ENCODE assay signal across 8 cellular contexts in the genomic region with DNA sequence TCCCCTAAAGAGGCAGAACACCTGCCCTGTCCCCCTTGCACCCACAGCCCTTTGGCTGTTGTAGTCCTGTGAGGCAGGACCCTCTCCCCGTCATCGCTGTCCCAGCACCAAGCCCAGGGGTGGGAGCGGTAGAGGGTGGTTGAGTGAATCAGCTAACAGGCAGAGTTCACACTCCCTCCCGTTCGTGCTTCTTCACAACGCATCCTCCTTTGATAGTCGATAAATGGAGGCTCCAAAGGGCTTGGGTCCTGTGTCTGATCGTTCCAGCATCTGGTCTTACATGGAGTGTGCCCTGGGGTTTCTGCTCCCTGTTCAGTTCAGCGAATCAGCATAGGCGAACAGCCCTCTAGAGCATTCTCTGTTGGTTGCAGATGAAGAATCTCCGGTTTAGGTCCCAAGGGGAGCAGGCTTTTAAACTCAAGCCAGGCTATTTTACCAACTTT. TPM values are rescaled to one million over a fixed set of nuclear protein-coding genes. Genes with fewer than 3 reads are reported as not detected.
DNase-seq lines count a peak whose midpoint lies in the region; ATAC-seq and TF ChIP-seq lines count a peak whose summit lies in the region.

No MANE protein-coding gene starts in this region.

- H3K27ac ChIP-seq in heart right ventricle (peak overlapping the region; percentile 86 to 99 (median 96)), hepatocyte (peak overlapping the region; percentile 91)

- WGBS in heart right ventricle, 2 donors: 65 to 66% methylated on average over 11 of the region's 11 CpGs
- WGBS in hepatocyte (ENCODE audit: low lambda C conversion rate, missing lambda C conversion rate): 84% methylated on average over 11 of the region's 11 CpGs

- H3K4me3 Mint-ChIP-seq in activated T-cell treated with anti-CD3 and anti-CD28 coated beads, Interleukin-2, amount 50 U/mL, for 72 hours: peak overlapping the region; percentile 91 to 93
- peak overlapping the region; percentile 92 for H3K4me3 Mint-ChIP-seq in stimulated activated memory B cell treated with anti-CD40 and anti-IgM and Interleukin-4, amounts not matched to agents 10 μg/mL and 1 μg/mL and 100 μg/mL, for 72 hours

- ATAC-seq in heart right ventricle (peak in 1 of 8 donors; percentile 34), left ventricle myocardium superior (no peak), HG02763 (IDR thresholded peaks at IDR 0.05; ENCODE audit: unreplicated experiment) (no peak)
- ATAC-seq in activated T-cell treated with anti-CD3 and anti-CD28 coated beads, Interleukin-2, amount 50 U/mL, for 72 hours (replicated peaks in 1 of 2): no peak
- ATAC-seq in stimulated activated memory B cell treated with anti-CD40 and anti-IgM and Interleukin-4, amounts not matched to agents 10 μg/mL and 1 μg/mL and 100 μg/mL, for 72 hours: no peak

- no peaks in the 10 kb centered on the region for H3K27me3 Mint-ChIP-seq in activated T-cell treated with anti-CD3 and anti-CD28 coated beads, Interleukin-2, amount 50 U/mL, for 72 hours (ENCODE audit: low read depth)
- no peaks in the 10 kb centered on the region for H3K27me3 Mint-ChIP-seq in stimulated activated memory B cell treated with anti-CD40 and anti-IgM and Interleukin-4, amounts not matched to agents 10 μg/mL and 1 μg/mL and 100 μg/mL, for 72 hours

- H3K36me3 ChIP-seq in heart right ventricle (peaks cover 0 to 63% (median 35%) of the 10 kb centered on the region in 9 donors), hepatocyte (replicated peaks; ENCODE audit: insufficient read depth, low read depth) (no peaks in the 10 kb centered on the region)

- peaks cover 61% of the 10 kb centered on the region for H3K4me1 Mint-ChIP-seq in activated T-cell treated with anti-CD3 and anti-CD28 coated beads, Interleukin-2, amount 50 U/mL, for 72 hours (ENCODE audit: low read depth)
- H3K4me1 Mint-ChIP-seq in stimulated activated memory B cell treated with anti-CD40 and anti-IgM and Interleukin-4, amounts not matched to agents 10 μg/mL and 1 μg/mL and 100 μg/mL, for 72 hours: peaks cover 63% of the 10 kb centered on the region

- intact Hi-C loops in heart right ventricle (cut with DNase I): loop anchor here in 7 of 10 donors (2.0 to 5.0 kb wide), 4 partner anchors 34 to 39 kb away; a partner anchor contains a TSS
- intact Hi-C loops in left ventricle myocardium superior (cut with micrococcal nuclease): no loop called here

- H3K9me3 ChIP-seq in heart right ventricle (no peaks in the 10 kb centered on the region), hepatocyte (ENCODE audit: low read depth) (no peaks in the 10 kb centered on the region)

- peaks cover 28% of the 10 kb centered on the region for H3K79me2 ChIP-seq in hepatocyte

- H3K27ac Mint-ChIP-seq in activated T-cell treated with anti-CD3 and anti-CD28 coated beads, Interleukin-2, amount 50 U/mL, for 72 hours: peak overlapping the region; percentile 95
- H3K27ac Mint-ChIP-seq in stimulated activated memory B cell treated with anti-CD40 and anti-IgM and Interleukin-4, amounts not matched to agents 10 μg/mL and 1 μg/mL and 100 μg/mL, for 72 hours: peak overlapping the region; percentile 84

- H3K4me2 ChIP-seq in hepatocyte: peak overlapping the region; percentile 85

- peak in 1 of 2 donors; percentile 19 for DNase-seq in heart right ventricle
- no peak for DNase-seq in left ventricle myocardium superior
- DNase-seq in activated T-cell treated with anti-CD3 and anti-CD28 coated beads, Interleukin-2, amount 50 U/mL, for 72 hours: peak in 1 of 2 donors; percentile 6
- peak; percentile 21 for DNase-seq in hepatocyte (ENCODE audit: low spot score)
- DNase-seq in NCI-H226: no peak
- DNase-seq in stimulated activated CD4-positive, alpha-beta T cell treated with anti-CD3 and anti-CD28 coated beads, Interleukin-2, amount 100 ng/mL, for 48 hours: no peak

- no peaks in the 10 kb centered on the region for H3K9me3 Mint-ChIP-seq in activated T-cell treated with anti-CD3 and anti-CD28 coated beads, Interleukin-2, amount 50 U/mL, for 72 hours
- no peaks in the 10 kb centered on the region for H3K9me3 Mint-ChIP-seq in stimulated activated memory B cell treated with anti-CD40 and anti-IgM and Interleukin-4, amounts not matched to agents 10 μg/mL and 1 μg/mL and 100 μg/mL, for 72 hours

- peak overlapping the region; percentile 57 for H2AFZ ChIP-seq in hepatocyte

- H3K4me1 ChIP-seq in heart right ventricle (peaks cover 0 to 47% (median 37%) of the 10 kb centered on the region in 9 donors), hepatocyte (ENCODE audit: insufficient read depth) (peaks cover 15% of the 10 kb centered on the region)

- H3K27me3 ChIP-seq in heart right ventricle (no peaks in the 10 kb centered on the region), hepatocyte (no peaks in the 10 kb centered on the region)

- peaks cover 16 to 21% of the 10 kb centered on the region in 2 donors for H3K36me3 Mint-ChIP-seq in activated T-cell treated with anti-CD3 and anti-CD28 coated beads, Interleukin-2, amount 50 U/mL, for 72 hours (ENCODE audit: insufficient read depth in 2 of 2)
- H3K36me3 Mint-ChIP-seq in stimulated activated memory B cell treated with anti-CD40 and anti-IgM and Interleukin-4, amounts not matched to agents 10 μg/mL and 1 μg/mL and 100 μg/mL, for 72 hours: peaks cover 42% of the 10 kb centered on the region

- H3K9me2 ChIP-seq in hepatocyte (replicated peaks; ENCODE audit: insufficient read depth): no peaks in the 10 kb centered on the region

- H3K4me3 ChIP-seq in heart right ventricle (peak overlapping the region in 9 of 10 donors; percentile 79 to 98 (median 86)), hepatocyte (peak overlapping the region; percentile 87)

- H4K20me1 ChIP-seq in hepatocyte (ENCODE audit: insufficient read depth, poor library complexity, severe bottlenecking): peaks cover 3% of the 10 kb centered on the region

- TF ChIP-seq CTCF in heart right ventricle (IDR thresholded peaks at IDR 0.05) (no peak), hepatocyte (IDR thresholded peaks at IDR 0.05; ENCODE audit: poor library complexity) (no peak)

RNA-seq across cellular contexts. Expression of a gene that starts 0.8 kb away (rescaled TPM):
- 10 to 100 TPM; 38.1 to 56.1 (median 44.5) TPM for total RNA-seq in heart right ventricle
- 10 to 100 TPM; 24.1 to 37.6 TPM for polyA plus RNA-seq in heart right ventricle
- 34.9 TPM for total RNA-seq in left ventricle myocardium superior
- 10 to 100 TPM; 66.6 to 84.3 TPM for total RNA-seq in activated T-cell treated with anti-CD3 and anti-CD28 coated beads, Interleukin-2, amount 50 U/mL, for 72 hours
- 16.8 and 20.1 TPM in 2 replicates for total RNA-seq in hepatocyte
- polyA plus RNA-seq in hepatocyte: 30.0 and 34.3 TPM in 2 replicates

RNA-seq across cellular contexts. Expression of a gene that starts 28.4 kb away (rescaled TPM):
- total RNA-seq in heart right ventricle: 100 to 1,000 TPM in 4 of 10 donors, 10 to 100 TPM in 6; 79.5 to 113 (median 96.1) TPM
- 100 to 1,000 TPM in 1 of 2 donors, 10 to 100 TPM in 1; 63.7 to 154 TPM for polyA plus RNA-seq in heart right ventricle
- 84.1 TPM for total RNA-seq in left ventricle myocardium superior
- 100 to 1,000 TPM; 183 to 205 TPM for total RNA-seq in activated T-cell treated with anti-CD3 and anti-CD28 coated beads, Interleukin-2, amount 50 U/mL, for 72 hours
- total RNA-seq in hepatocyte: 167 and 169 TPM in 2 replicates
- 176 and 185 TPM in 2 replicates for polyA plus RNA-seq in hepatocyte
